8 cellular contexts compared by ENCODE assay signal in the genomic region with DNA sequence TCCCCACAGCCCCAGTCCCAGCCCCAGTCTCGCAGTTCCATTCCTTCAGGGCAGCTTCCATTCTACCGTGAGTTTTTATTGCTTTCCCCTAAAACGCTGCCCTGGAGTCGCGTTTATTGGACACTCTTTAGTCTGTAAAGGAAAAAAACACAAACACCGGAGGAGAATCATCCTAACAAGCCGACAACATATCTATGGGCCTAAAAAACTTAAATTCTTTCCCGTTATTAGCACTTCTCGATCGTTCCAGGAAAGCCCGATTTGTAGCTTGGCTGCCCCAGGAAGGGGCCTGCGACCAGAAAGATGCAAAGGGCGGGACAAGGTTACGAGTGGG.
DNase-seq lines count a peak whose midpoint lies in the region; ATAC-seq, FAIRE-seq and TF ChIP-seq lines count a peak whose summit lies in the region.

No MANE protein-coding gene starts in this region.

- H3F3A ChIP-seq in smooth muscle cell (ENCODE audit: low read depth) = peaks cover 48% of the 10 kb centered on the region

- no peak for TF ChIP-seq POLR2A in heart left ventricle (IDR thresholded peaks at IDR 0.05)

- H3K4me3 ChIP-seq in heart left ventricle (peak overlapping the region; percentile 61 to 95 (median 74)), smooth muscle cell (peak overlapping the region; percentile 83)

- H3K4me1 ChIP-seq in heart left ventricle (peaks cover 0 to 48% (median 33%) of the 10 kb centered on the region in 12 donors), smooth muscle cell (ENCODE audit: low read depth) (peaks cover 41% of the 10 kb centered on the region)

- peak overlapping the region; percentile 94 for H3K9ac ChIP-seq in smooth muscle cell (ENCODE audit: low read depth)

- peak overlapping the region; percentile 93 for H3K4me2 ChIP-seq in smooth muscle cell

- H4K20me1 ChIP-seq in smooth muscle cell (ENCODE audit: low read depth) = peaks cover 46% of the 10 kb centered on the region

- 5 to 7% (median 5%) methylated on average over 10 to 14 of the region's 14 CpGs for WGBS in heart left ventricle, 4 donors
- WGBS in smooth muscle cell (ENCODE audit: low lambda C conversion rate) = 0% methylated on average over 14 of the region's 14 CpGs

- peaks cover 5% of the 10 kb centered on the region for H3K27me3 Mint-ChIP-seq in glutamatergic neuron (ENCODE audit: unreplicated experiment)

- H3K27ac Mint-ChIP-seq in glutamatergic neuron (ENCODE audit: unreplicated experiment) = peak overlapping the region; percentile 49

- DNase-seq in heart left ventricle (no peak), Right ventricle myocardium superior (no peak), SW480 (ENCODE audit: low spot score) (peak; percentile 7), glutamatergic neuron (no peak), smooth muscle cell (lab: John Stamatoyannopoulos, UW; ENCODE audit: unreplicated experiment) (no peak), NCI-H510A (lab: John Stamatoyannopoulos, UW) (no peak), frontal cortex (ENCODE audit: low spot score in 2 of 2) (no peak)

- H3K27me3 ChIP-seq in heart left ventricle (peaks cover 0 to 16% (median 0%) of the 10 kb centered on the region in 9 donors), smooth muscle cell (ENCODE audit: low read depth) (no peaks in the 10 kb centered on the region)

- FAIRE-seq in frontal cortex (lab: Jason Lieb, UNC) = no peak

- H3K27ac ChIP-seq in heart left ventricle (peak overlapping the region; percentile 80 to 97 (median 87)), smooth muscle cell (ENCODE audit: low read depth) (peak overlapping the region; percentile 89)

- intact Hi-C loops in heart left ventricle (cut with DNase I) = loop anchor here in 8 of 10 donors (2.0 to 10.0 kb wide), 8 partner anchors 15 to 247 kb away; no protein-coding TSS in a partner anchor
- intact Hi-C loops in Right ventricle myocardium superior (cut with DNase I) = loop anchor here (5.0 kb wide), 1 partner anchor 114 kb away; no protein-coding TSS in a partner anchor

- H3K36me3 ChIP-seq in heart left ventricle (no peaks in the 10 kb centered on the region), smooth muscle cell (ENCODE audit: low read depth) (no peaks in the 10 kb centered on the region)

- TF ChIP-seq CTCF in heart left ventricle (IDR thresholded peaks at IDR 0.05) (no peak), glutamatergic neuron (IDR thresholded peaks at IDR 0.05; ENCODE audit: partially characterized antibody, unreplicated experiment) (no peak), smooth muscle cell (IDR thresholded peaks at IDR 0.05; ENCODE audit: borderline replicate concordance, insufficient read depth, poor library complexity, severe bottlenecking) (no peak)

- peak overlapping the region; percentile 98 for H3K4me3 Mint-ChIP-seq in glutamatergic neuron (ENCODE audit: unreplicated experiment)

- H3K36me3 Mint-ChIP-seq in glutamatergic neuron (ENCODE audit: unreplicated experiment) = no peaks in the 10 kb centered on the region

- H3K79me2 ChIP-seq in smooth muscle cell (ENCODE audit: low read depth) = peaks cover 91% of the 10 kb centered on the region

- H3K9me3 ChIP-seq in heart left ventricle = no peaks in the 10 kb centered on the region
- H3K9me3 ChIP-seq in smooth muscle cell (replicated peaks; ENCODE audit: low read depth) = no peaks in the 10 kb centered on the region

- ATAC-seq in heart left ventricle (no peak), Right ventricle myocardium superior (ENCODE audit: poor library complexity) (no peak), GM21367 (IDR thresholded peaks at IDR 0.05; ENCODE audit: unreplicated experiment) (no peak)

- peaks cover 6% of the 10 kb centered on the region for H3K9me3 Mint-ChIP-seq in glutamatergic neuron (ENCODE audit: unreplicated experiment)

- H3K4me1 Mint-ChIP-seq in glutamatergic neuron (ENCODE audit: low read depth, unreplicated experiment) = peaks cover 4% of the 10 kb centered on the region

- H2AFZ ChIP-seq in smooth muscle cell (ENCODE audit: low read depth) = no peak overlapping the region
